Comparison of ENCODE assay signal across 13 cellular contexts in genomic region chr3:184448321-184449160, GRCh38.
DNase-seq lines count a peak whose midpoint lies in the region; ATAC-seq, FAIRE-seq and TF ChIP-seq lines count a peak whose summit lies in the region.
"Had no signal": no experiment of that assay in that cellular context is flagged by ENCODE, and none has a peak within 500 bp of the region (broad histone marks: within the 10 kb centered on the region; RNA-seq: fewer than 3 reads in every experiment).

No MANE protein-coding gene starts in this region.

- peak overlapping the region; percentile 68 for H3K27ac ChIP-seq in HCT116 (ENCODE audit: low read depth, low read length)
- no peak overlapping the region for H3K27ac ChIP-seq in small intestine (ENCODE audit: low read depth in 1 of 2, low read length in 1 of 2)

- peak; percentile 89 for ATAC-seq in HCT116
- ATAC-seq in SK-N-SH treated with all-trans-retinoic acid at 6 μM for 48 hours: peak; percentile 86
- ATAC-seq: stimulated activated naive CD8-positive, alpha-beta T cell treated with anti-CD3 and anti-CD28 coated beads, Interleukin-15, amount 100 ng/mL, for 72 hours had no signal

- POLR2A ChIA-PET in HCT116 (lab: Charles Lee): no interaction called here

- DNase-seq in HCT116 (ENCODE audit: low read depth, low spot score): peak; percentile 75
- peak; percentile 75 to 77 for DNase-seq in foreskin fibroblast
- DNase-seq in small intestine: peak; percentile 20
- DNase-seq in NCI-H69 (lab: John Stamatoyannopoulos, UW): no peak
- no peak for DNase-seq in NCI-H345 treated with DMSO at 0.1 percent for 48 hours (lab: John Stamatoyannopoulos, UW; ENCODE audit: unreplicated experiment)
- DNase-seq in activated T-helper 2 cell treated with anti-CD3 and anti-CD28 coated beads, Interferon-gamma antibody, Interleukin-2, Interleukin-4, amounts not matched to agents 10 μg/mL and 5 μg/mL and 100 μg/mL, durations not matched to agents 14 hours and 24 hours and 36 hours (ENCODE audit: low spot score): no peak
- DNase-seq: activated B cell treated with CpG ODN at 0.5 μM for 24 hours; activated naive CD4-positive, alpha-beta T cell treated with Interleukin-2 at 50 U/mL for 16 hours; effector memory CD4-positive, alpha-beta T cell; stimulated activated CD4-positive, alpha-beta T cell treated with anti-CD3 and anti-CD28 coated beads, Interleukin-12 subunit alpha, Interleukin-12 subunit beta, amount 100 ng/mL, for 4 hours; stimulated activated naive CD8-positive, alpha-beta T cell treated with anti-CD3 and anti-CD28 coated beads, Interleukin-15, amount 100 ng/mL, for 72 hours had no signal

- no peaks in the 10 kb centered on the region for H3K36me3 Mint-ChIP-seq in activated T-helper 2 cell treated with anti-CD3 and anti-CD28 coated beads, Interferon-gamma antibody, Interleukin-2, Interleukin-4, amounts not matched to agents 10 μg/mL and 5 μg/mL and 100 μg/mL, durations not matched to agents 14 hours and 24 hours and 36 hours (ENCODE audit: low read depth)
- H3K36me3 Mint-ChIP-seq: memory B cell had no signal

- TF ChIP-seq POLR2A in HCT116 (IDR thresholded peaks at IDR 0.05; ENCODE audit: borderline replicate concordance, extremely low read depth, insufficient read depth, insufficient read length): no peak

- H3K9me3 ChIP-seq in HCT116 (ENCODE audit: control insufficient read depth in 1 of 2, insufficient read depth in 1 of 2, low read depth in 1 of 2, low read length in 2 of 2): no peaks in the 10 kb centered on the region
- H3K9me3 ChIP-seq in small intestine (ENCODE audit: control insufficient read depth, low read depth): no peaks in the 10 kb centered on the region

- H3K27ac Mint-ChIP-seq in activated T-helper 2 cell treated with anti-CD3 and anti-CD28 coated beads, Interferon-gamma antibody, Interleukin-2, Interleukin-4, amounts not matched to agents 10 μg/mL and 5 μg/mL and 100 μg/mL, durations not matched to agents 14 hours and 24 hours and 36 hours: no peak overlapping the region
- H3K27ac Mint-ChIP-seq: activated B cell treated with CpG ODN at 0.5 μM for 24 hours; memory B cell; stimulated activated naive CD8-positive, alpha-beta T cell treated with anti-CD3 and anti-CD28 coated beads, Interleukin-15, amount 100 ng/mL, for 72 hours had no signal

- no peak for FAIRE-seq in small intestine (lab: Jason Lieb, UNC)

- H3K4me3 Mint-ChIP-seq in activated T-helper 2 cell treated with anti-CD3 and anti-CD28 coated beads, Interferon-gamma antibody, Interleukin-2, Interleukin-4, amounts not matched to agents 10 μg/mL and 5 μg/mL and 100 μg/mL, durations not matched to agents 14 hours and 24 hours and 36 hours (ENCODE audit: low read depth): no peak overlapping the region
- H3K4me3 Mint-ChIP-seq: activated B cell treated with CpG ODN at 0.5 μM for 24 hours; memory B cell; stimulated activated naive CD8-positive, alpha-beta T cell treated with anti-CD3 and anti-CD28 coated beads, Interleukin-15, amount 100 ng/mL, for 72 hours had no signal

- H3K9me3 Mint-ChIP-seq in activated T-helper 2 cell treated with anti-CD3 and anti-CD28 coated beads, Interferon-gamma antibody, Interleukin-2, Interleukin-4, amounts not matched to agents 10 μg/mL and 5 μg/mL and 100 μg/mL, durations not matched to agents 14 hours and 24 hours and 36 hours: no peaks in the 10 kb centered on the region
- H3K9me3 Mint-ChIP-seq: activated B cell treated with CpG ODN at 0.5 μM for 24 hours; memory B cell; stimulated activated naive CD8-positive, alpha-beta T cell treated with anti-CD3 and anti-CD28 coated beads, Interleukin-15, amount 100 ng/mL, for 72 hours had no signal

- H3K27me3 Mint-ChIP-seq in activated T-helper 2 cell treated with anti-CD3 and anti-CD28 coated beads, Interferon-gamma antibody, Interleukin-2, Interleukin-4, amounts not matched to agents 10 μg/mL and 5 μg/mL and 100 μg/mL, durations not matched to agents 14 hours and 24 hours and 36 hours (ENCODE audit: low read depth): no peaks in the 10 kb centered on the region
- H3K27me3 Mint-ChIP-seq: stimulated activated naive CD8-positive, alpha-beta T cell treated with anti-CD3 and anti-CD28 coated beads, Interleukin-15, amount 100 ng/mL, for 72 hours had no signal

- TF ChIP-seq RAD21 in HCT116 (IDR thresholded peaks at IDR 0.05; ENCODE audit: low read depth): no peak

- peak overlapping the region; percentile 62 for H3K4me2 ChIP-seq in HCT116 (ENCODE audit: low read length)

- no peaks in the 10 kb centered on the region for H3K36me3 ChIP-seq in HCT116 (ENCODE audit: control insufficient read depth in 1 of 2, insufficient read depth in 2 of 2, low read length in 2 of 2)
- H3K36me3 ChIP-seq in small intestine (ENCODE audit: control insufficient read depth in 2 of 2, insufficient read depth in 2 of 2, low read length in 2 of 2): no peaks in the 10 kb centered on the region

- H3K27me3 ChIP-seq in HCT116 (ENCODE audit: insufficient read depth, low read length) (no peaks in the 10 kb centered on the region), small intestine (ENCODE audit: control insufficient read depth in 2 of 2, insufficient read depth in 2 of 2, low read length in 2 of 2) (no peaks in the 10 kb centered on the region)

- H4K20me1 ChIP-seq in HCT116 (ENCODE audit: insufficient read depth): no peaks in the 10 kb centered on the region

- no peak for TF ChIP-seq CTCF in HCT116 (IDR thresholded peaks at IDR 0.05 in 2 of 3, conservative IDR thresholded peaks at IDR 0.05 in 1 of 3; ENCODE audit: borderline replicate concordance in 1 of 3, insufficient read depth in 1 of 3, low read depth in 2 of 3, low read length in 2 of 3)
- TF ChIP-seq CTCF in foreskin fibroblast (IDR thresholded peaks at IDR 0.05; ENCODE audit: low read depth, low read length): no peak

- CTCF ChIA-PET in HCT116 (lab: Charles Lee): no interaction called here

- peak overlapping the region; percentile 66 for H2AFZ ChIP-seq in HCT116 (ENCODE audit: low read depth, low read length, poor library complexity, severe bottlenecking)

- H3K9ac ChIP-seq in HCT116 (ENCODE audit: low read length): no peak overlapping the region

- BruUV-seq in HCT116 (replicated peaks; lab: Mats Ljungman, UMichigan): no TSS peak

- no peaks in the 10 kb centered on the region for H3K4me1 Mint-ChIP-seq in activated T-helper 2 cell treated with anti-CD3 and anti-CD28 coated beads, Interferon-gamma antibody, Interleukin-2, Interleukin-4, amounts not matched to agents 10 μg/mL and 5 μg/mL and 100 μg/mL, durations not matched to agents 14 hours and 24 hours and 36 hours (ENCODE audit: low read depth)
- H3K4me1 Mint-ChIP-seq: activated B cell treated with CpG ODN at 0.5 μM for 24 hours; memory B cell; stimulated activated naive CD8-positive, alpha-beta T cell treated with anti-CD3 and anti-CD28 coated beads, Interleukin-15, amount 100 ng/mL, for 72 hours had no signal

- 70 to 83% (median 77%) methylated on average over 8 of the region's 8 CpGs for WGBS in small intestine, 3 donors

- no peaks in the 10 kb centered on the region for H3K79me2 ChIP-seq in HCT116 (ENCODE audit: insufficient read depth, low read length)

- intact Hi-C loops in HCT116 (cut with micrococcal nuclease): no loop called here
- intact Hi-C loops in activated T-helper 2 cell treated with anti-CD3 and anti-CD28 coated beads, Interferon-gamma antibody, Interleukin-2, Interleukin-4, amounts not matched to agents 10 μg/mL and 5 μg/mL and 100 μg/mL, durations not matched to agents 14 hours and 24 hours and 36 hours (cut with micrococcal nuclease): no loop called here

- RAD21 ChIA-PET in HCT116 (lab: Charles Lee; ENCODE audit: low non-redundant PET in 1 of 2, low total read pairs in 2 of 2, uncharacterized antibody in 2 of 2, unreplicated experiment in 2 of 2): no interaction called here

- H3K4me1 ChIP-seq in HCT116 (ENCODE audit: control insufficient read depth in 1 of 2, insufficient read depth in 2 of 2, low read length in 2 of 2) (peaks cover 14 to 23% of the 10 kb centered on the region in 2 experiments), small intestine (ENCODE audit: control insufficient read depth in 2 of 2, insufficient read depth in 1 of 2, low read depth in 1 of 2, low read length in 1 of 2) (no peaks in the 10 kb centered on the region)

- H3K4me3 ChIP-seq in HCT116 (replicated peaks in 1 of 2; ENCODE audit: low read depth in 1 of 2, low read length in 2 of 2) (peak overlapping the region in 1 of 2 experiments; percentile 13; a peak in 1 of 4 replicates), foreskin fibroblast (ENCODE audit: low read depth in 1 of 2, low read length in 2 of 2) (no peak overlapping the region), small intestine (ENCODE audit: low read depth in 1 of 2, low read length in 2 of 2) (no peak overlapping the region)

- H3K9me2 ChIP-seq in HCT116 (ENCODE audit: insufficient read depth): no peaks in the 10 kb centered on the region

TF ChIP-seq in HCT116, 20 proteins besides CTCF, POLR2A, EP300 and RAD21 (continues in another document):
- TF ChIP-seq TCF7L2 (IDR thresholded peaks at IDR 0.05; ENCODE audit: borderline replicate concordance, extremely low read depth, insufficient read depth, insufficient read length): peak; percentile 8
- no peak for TF ChIP-seq ZNF274 (IDR thresholded peaks at IDR 0.05; ENCODE audit: low read depth, low read length)
- peak; percentile 27; the same call in 1 of the 2 replicates for TF ChIP-seq SIN3A (IDR thresholded peaks at IDR 0.05; ENCODE audit: low read depth)

TF ChIP-seq in SK-N-SH treated with all-trans-retinoic acid at 6 μM for 48 hours, 23 proteins besides CTCF, POLR2A, EP300 and RAD21 (continues in another document):
- TF ChIP-seq ISL1 (CRISPR knock-in tag; IDR thresholded peaks at IDR 0.05) (peak; percentile 81), ZNF565 (CRISPR knock-in tag; conservative IDR thresholded peaks at IDR 0.05; ENCODE audit: low read depth) (no peak), ZC3H10 (CRISPR knock-in tag; IDR thresholded peaks at IDR 0.05) (no peak), TOX (CRISPR knock-in tag; IDR thresholded peaks at IDR 0.05; ENCODE audit: borderline replicate concordance) (no peak), ESRRG (CRISPR knock-in tag; IDR thresholded peaks at IDR 0.05) (no peak), PPARA (CRISPR knock-in tag; IDR thresholded peaks at IDR 0.05; ENCODE audit: borderline replicate concordance) (no peak), ZFP3 (CRISPR knock-in tag; IDR thresholded peaks at IDR 0.05) (peak; percentile 62; the same call in 1 of the 2 replicates)

Comparison
In these comparisons a context has a peak if more than half of its experiments do, and no peak if none do; other contexts are left out.
1. DNase-seq: peak in HCT116 (single experiment), foreskin fibroblast (2 of 2) and small intestine (single experiment); none in NCI-H69 (single experiment), NCI-H345 treated with DMSO at 0.1 percent for 48 hours (single experiment) and activated T-helper 2 cell treated with anti-CD3 and anti-CD28 coated beads, Interferon-gamma antibody, Interleukin-2, Interleukin-4, amounts not matched to agents 10 μg/mL and 5 μg/mL and 100 μg/mL, durations not matched to agents 14 hours and 24 hours and 36 hours (single experiment).